Comparison of ENCODE assay signal across 8 cellular contexts in the genomic region with DNA sequence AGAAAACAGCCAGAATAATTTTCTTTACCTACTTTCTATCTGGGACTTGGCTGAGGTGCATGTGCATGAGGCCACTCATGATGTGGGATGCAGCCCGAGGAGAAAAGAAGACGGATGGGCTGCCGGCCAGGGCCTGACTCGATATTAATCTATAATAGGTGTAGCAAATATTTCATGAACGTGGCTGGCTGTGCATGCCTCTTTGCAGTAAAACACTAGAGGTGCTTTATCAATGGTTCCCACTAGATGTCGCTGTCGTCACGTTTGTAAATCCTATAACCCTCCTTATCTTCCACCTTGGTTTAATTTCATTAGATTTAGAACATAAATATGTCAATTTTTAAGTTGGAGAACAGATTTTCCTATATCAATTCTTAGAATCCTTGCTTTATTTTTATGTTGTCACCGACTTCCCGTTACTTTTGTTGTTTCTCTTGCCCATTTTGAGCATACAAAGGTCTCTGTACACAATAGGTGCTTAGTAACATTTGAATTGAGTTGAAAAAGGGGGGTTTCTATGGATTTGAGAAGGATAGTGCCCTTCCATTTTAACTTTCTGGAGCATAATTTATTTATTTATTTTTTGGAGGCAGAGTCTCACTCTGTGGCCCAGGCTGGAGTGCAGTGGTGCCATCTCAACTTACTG. TPM values are rescaled to one million over a fixed set of nuclear protein-coding genes. Genes with fewer than 3 reads are reported as not detected.
DNase-seq lines count a peak whose midpoint lies in the region; ATAC-seq and TF ChIP-seq lines count a peak whose summit lies in the region.

No MANE protein-coding gene starts in this region.

- H2AFZ ChIP-seq in smooth muscle cell (ENCODE audit: low read depth): no peak overlapping the region

- H4K20me1 ChIP-seq in smooth muscle cell (ENCODE audit: low read depth): no peaks in the 10 kb centered on the region

- H3K4me1 ChIP-seq in smooth muscle cell (ENCODE audit: low read depth): no peaks in the 10 kb centered on the region
- no peaks in the 10 kb centered on the region for H3K4me1 ChIP-seq in aorta (ENCODE audit: control insufficient read depth in 1 of 2, insufficient read depth in 2 of 2, low read length in 2 of 2)

- no peak overlapping the region for H3K4me2 ChIP-seq in smooth muscle cell

- intact Hi-C loops in aorta (cut with DNase I): loop anchor here (10.0 kb wide), 1 partner anchor 1142 kb away; no protein-coding TSS in a partner anchor

- H3K79me2 ChIP-seq in smooth muscle cell (ENCODE audit: low read depth): no peaks in the 10 kb centered on the region

- 4% methylated on average over 10 of the region's 10 CpGs for WGBS in smooth muscle cell (ENCODE audit: low lambda C conversion rate)
- 1% methylated on average over 10 of the region's 10 CpGs for WGBS in aorta, 2 donors

- H3K27ac ChIP-seq in smooth muscle cell (ENCODE audit: low read depth) (no peak overlapping the region), aorta (ENCODE audit: low read depth in 1 of 2, low read length in 2 of 2) (no peak overlapping the region)

- no peaks in the 10 kb centered on the region for H3F3A ChIP-seq in smooth muscle cell (ENCODE audit: low read depth)

- ATAC-seq in GM21390 (IDR thresholded peaks at IDR 0.05; ENCODE audit: unreplicated experiment) (peak; percentile 81), aorta (ENCODE audit: low FRiP score) (no peak)

- DNase-seq in DMS 273 (lab: John Stamatoyannopoulos, UW; ENCODE audit: unreplicated experiment) (peak; percentile 84), RPMI7951 (ENCODE audit: low read depth) (peak; percentile 58), astrocyte of the hippocampus (ENCODE audit: low read depth, low spot score) (peak; percentile 75), hippocampal formation (lab: John Stamatoyannopoulos, UW) (peak; percentile 16 to 60), smooth muscle cell (lab: John Stamatoyannopoulos, UW; ENCODE audit: unreplicated experiment) (no peak), aorta (no peak)

- H3K4me3 ChIP-seq in smooth muscle cell (no peak overlapping the region), aorta (ENCODE audit: low read length in 2 of 2) (no peak overlapping the region)

- no peaks in the 10 kb centered on the region for H3K36me3 ChIP-seq in smooth muscle cell (ENCODE audit: low read depth)
- no peaks in the 10 kb centered on the region for H3K36me3 ChIP-seq in aorta (ENCODE audit: control insufficient read depth in 1 of 2, insufficient read depth in 2 of 2, low read length in 1 of 2)

- peaks cover 1% of the 10 kb centered on the region for H3K27me3 ChIP-seq in smooth muscle cell (ENCODE audit: low read depth)
- H3K27me3 ChIP-seq in aorta (ENCODE audit: control insufficient read depth in 1 of 2, insufficient read depth in 2 of 2, low read length in 1 of 2): no peaks in the 10 kb centered on the region

- TF ChIP-seq CTCF in LNCAP (IDR thresholded peaks at IDR 0.05) (peak; percentile 78), smooth muscle cell (IDR thresholded peaks at IDR 0.05; ENCODE audit: borderline replicate concordance, insufficient read depth, poor library complexity, severe bottlenecking) (peak; percentile 83)

- H3K9ac ChIP-seq in smooth muscle cell (ENCODE audit: low read depth): no peak overlapping the region

- H3K9me3 ChIP-seq in smooth muscle cell (replicated peaks; ENCODE audit: low read depth): no peaks in the 10 kb centered on the region
- H3K9me3 ChIP-seq in aorta (ENCODE audit: control insufficient read depth, low read length): peaks cover 2% of the 10 kb centered on the region

RNA-seq across cellular contexts. Expression of a gene that starts 19.6 kb away (rescaled TPM):
- 5.7 and 6.4 TPM in 2 replicates for total RNA-seq in RPMI7951 (2014; rRNA removed; shearing (Covaris generic))
- total RNA-seq in smooth muscle cell: 11.2 and 13.8 TPM in 2 replicates
- 0.79 and 8.3 TPM in 2 replicates for polyA plus RNA-seq in smooth muscle cell
- 1 to 10 TPM in 1 of 2 donors, under 1 TPM in 1; 0.39 to 1.5 TPM for total RNA-seq in aorta
- 1 to 10 TPM in 1 of 2 donors, under 1 TPM in 1; 0.03 to 1.1 TPM for polyA plus RNA-seq in aorta

Comparison
In these comparisons a context has a peak if more than half of its experiments do, and no peak if none do; other contexts are left out.
1. DNase-seq: peak in DMS 273 (single experiment), RPMI7951 (single experiment), astrocyte of the hippocampus (single experiment) and hippocampal formation (2 of 2); none in smooth muscle cell (single experiment) and aorta (0 of 2).